8 cellular contexts compared by ENCODE assay signal in genomic region chr12:52243774-52244614, GRCh38. TPM values are rescaled to one million over a fixed set of nuclear protein-coding genes. Genes with fewer than 3 reads are reported as not detected.
DNase-seq lines count a peak whose midpoint lies in the region; ATAC-seq, FAIRE-seq and TF ChIP-seq lines count a peak whose summit lies in the region.

No MANE protein-coding gene starts in this region.

- no peak overlapping the region for H3K9ac ChIP-seq in H9 (ENCODE audit: extremely low read depth, insufficient read length, low read length)
- peak overlapping the region in 1 of 2 donors; percentile 12 for H3K9ac ChIP-seq in stomach smooth muscle (ENCODE audit: low read length in 2 of 2)

- no peak overlapping the region for H3K23ac ChIP-seq in H9 (ENCODE audit: insufficient read length, low read depth, low read length)

- DNase-seq in GM12891 (ENCODE audit: insufficient read length, low spot score), result peak; percentile 74
- no peak for DNase-seq in H9
- DNase-seq in MV-4-11 (lab: John Stamatoyannopoulos, UW), result peak; percentile 72
- DNase-seq in activated CD4-positive, alpha-beta T cell treated with anti-CD3 and anti-CD28 coated beads for 4 hours, result peak; percentile 33 to 69
- DNase-seq in natural killer cell, result peak; percentile 38

- H3K27ac Mint-ChIP-seq in H9 (peak overlapping the region; percentile 52 to 66 (median 58); a peak in 4 of 7 replicates), natural killer cell (peak overlapping the region; percentile 78 to 96)
- peak overlapping the region; percentile 85 for H3K27ac Mint-ChIP-seq in dendritic cell treated with granulocyte-macrophage colony-stimulating factor and Interleukin-4, amounts not matched to agents 40 ng/mL and 50 ng/mL, for 4 days

- no peak overlapping the region; the same call in 1 of the 2 replicates for H3K14ac ChIP-seq in H9 (ENCODE audit: insufficient read depth, low read length)

- H3K27me3 Mint-ChIP-seq in H9 (ENCODE audit: low read depth) (peaks cover 27% of the 10 kb centered on the region), natural killer cell (ENCODE audit: low read depth in 2 of 2) (peaks cover 9 to 15% of the 10 kb centered on the region in 2 donors)
- H3K27me3 Mint-ChIP-seq in dendritic cell treated with granulocyte-macrophage colony-stimulating factor and Interleukin-4, amounts not matched to agents 40 ng/mL and 50 ng/mL, for 4 days, result peaks cover 28% of the 10 kb centered on the region

- no peaks in the 10 kb centered on the region for H3K23me2 ChIP-seq in H9 (ENCODE audit: insufficient read length, low read depth, low read length, poor library complexity, severe bottlenecking)

- peak; percentile 57 for TF ChIP-seq POLR2A in GM12891 (IDR thresholded peaks at IDR 0.05; ENCODE audit: low read depth, low read length)

- no peaks in the 10 kb centered on the region for H4K20me1 ChIP-seq in H9 (ENCODE audit: control insufficient read depth, insufficient read depth, insufficient read length)

- no peaks in the 10 kb centered on the region for H3K79me1 ChIP-seq in H9 (ENCODE audit: insufficient read depth, low read depth, low read length, poor library complexity, severe bottlenecking)

- no peaks in the 10 kb centered on the region for H3K79me2 ChIP-seq in H9 (ENCODE audit: insufficient read depth, low read length)

- H2BK15ac ChIP-seq in H9 (ENCODE audit: low read depth, low read length), result no peak overlapping the region

- H3K18ac ChIP-seq in H9 (ENCODE audit: insufficient read length, low read depth, low read length), result no peak overlapping the region

- peak; percentile 90 for FAIRE-seq in GM12891 (lab: Jason Lieb, UNC)

- no CpG with 5 or more reads among the region's 12 CpGs for WGBS in H9 (ENCODE audit: extremely low coverage, insufficient read length, low lambda C conversion rate)

- H3K4me1 Mint-ChIP-seq in H9 (peaks cover 27 to 31% of the 10 kb centered on the region in 2 experiments), natural killer cell (peaks cover 12 to 13% of the 10 kb centered on the region in 2 donors)
- peaks cover 36% of the 10 kb centered on the region for H3K4me1 Mint-ChIP-seq in dendritic cell treated with granulocyte-macrophage colony-stimulating factor and Interleukin-4, amounts not matched to agents 40 ng/mL and 50 ng/mL, for 4 days (ENCODE audit: low read depth)

- ATAC-seq in natural killer cell (peak; percentile 73 to 97 (median 95)), GM18519 (IDR thresholded peaks at IDR 0.05; ENCODE audit: low FRiP score, unreplicated experiment) (no peak)

- H3K9me3 Mint-ChIP-seq in H9, result no peaks in the 10 kb centered on the region
- H3K9me3 Mint-ChIP-seq in dendritic cell treated with granulocyte-macrophage colony-stimulating factor and Interleukin-4, amounts not matched to agents 40 ng/mL and 50 ng/mL, for 4 days, result no peaks in the 10 kb centered on the region
- H3K9me3 Mint-ChIP-seq in natural killer cell, result no peaks in the 10 kb centered on the region

- no peak overlapping the region for H2AFZ ChIP-seq in H9 (ENCODE audit: low read length)

- no peak overlapping the region for H2BK5ac ChIP-seq in H9 (ENCODE audit: insufficient read length, low read length)

- no peak overlapping the region for H3K4me3 Mint-ChIP-seq in H9
- H3K4me3 Mint-ChIP-seq in dendritic cell treated with granulocyte-macrophage colony-stimulating factor and Interleukin-4, amounts not matched to agents 40 ng/mL and 50 ng/mL, for 4 days, result no peak overlapping the region
- no peak overlapping the region for H3K4me3 Mint-ChIP-seq in natural killer cell

- H3K36me3 Mint-ChIP-seq in H9 (ENCODE audit: insufficient read depth in 1 of 3, low read depth in 3 of 3), result peaks cover 0 to 26% (median 2%) of the 10 kb centered on the region in 3 experiments; a peak in 3 of 7 replicates
- no peaks in the 10 kb centered on the region for H3K36me3 Mint-ChIP-seq in dendritic cell treated with granulocyte-macrophage colony-stimulating factor and Interleukin-4, amounts not matched to agents 40 ng/mL and 50 ng/mL, for 4 days (ENCODE audit: low read depth)
- no peaks in the 10 kb centered on the region for H3K36me3 Mint-ChIP-seq in natural killer cell

- H3K9me3 ChIP-seq in H9 (ENCODE audit: control insufficient read depth, low read depth, low read length) (no peaks in the 10 kb centered on the region), stomach smooth muscle (ENCODE audit: control insufficient read depth in 2 of 2, low read length in 2 of 2) (no peaks in the 10 kb centered on the region)

- no peaks in the 10 kb centered on the region for H3K36me3 ChIP-seq in stomach smooth muscle (ENCODE audit: control insufficient read depth in 2 of 2, insufficient read depth in 2 of 2, low read length in 2 of 2)

- H3K4me1 ChIP-seq in H9 (ENCODE audit: insufficient read depth, low read length) (peaks cover 5% of the 10 kb centered on the region; the same call in 1 of the 2 replicates), stomach smooth muscle (ENCODE audit: control insufficient read depth, insufficient read depth, low read length) (peaks cover 37% of the 10 kb centered on the region)

- no peak overlapping the region for H2BK20ac ChIP-seq in H9 (ENCODE audit: low read depth, low read length, poor library complexity, severe bottlenecking)

- H3K4me3 ChIP-seq in stomach smooth muscle (ENCODE audit: low read length in 2 of 2), result peak overlapping the region in 1 of 2 donors; percentile 15

- H3K27me3 ChIP-seq in H9 (ENCODE audit: insufficient read depth, low read length), result no peaks in the 10 kb centered on the region; the same call in 1 of the 2 replicates
- H3K27me3 ChIP-seq in stomach smooth muscle (ENCODE audit: control insufficient read depth in 1 of 2, insufficient read depth in 2 of 2, low read length in 2 of 2), result peaks cover 0 to under 1% of the 10 kb centered on the region in 2 donors

- intact Hi-C loops in dendritic cell treated with granulocyte-macrophage colony-stimulating factor and Interleukin-4, amounts not matched to agents 40 ng/mL and 50 ng/mL, for 4 days (cut with micrococcal nuclease), result no loop called here
- intact Hi-C loops in natural killer cell (cut with micrococcal nuclease), result no loop called here

- H3K56ac ChIP-seq in H9 (ENCODE audit: insufficient read length, low read depth, low read length), result no peak overlapping the region

- H4K8ac ChIP-seq in H9 (replicated peaks; ENCODE audit: insufficient read length, low read depth, low read length), result no peak overlapping the region

- H2BK120ac ChIP-seq in H9 (ENCODE audit: low read depth, low read length, poor library complexity, severe bottlenecking), result no peak overlapping the region

- no peak overlapping the region for H4K91ac ChIP-seq in H9 (ENCODE audit: insufficient read length, low read depth, low read length)

- H3K27ac ChIP-seq in H9 (ENCODE audit: insufficient read length, low read depth, low read length) (no peak overlapping the region), stomach smooth muscle (ENCODE audit: low read length) (peak overlapping the region; percentile 41)

- no peak overlapping the region for H3T11ph ChIP-seq in H9 (ENCODE audit: low read length)

- H3K4me2 ChIP-seq in H9 (ENCODE audit: insufficient read depth, insufficient read length, low read length), result no peak overlapping the region

- no peak overlapping the region for H2AK5ac ChIP-seq in H9 (ENCODE audit: insufficient read length, low read length)

- no peak overlapping the region for H4K5ac ChIP-seq in H9 (ENCODE audit: insufficient read length, low read depth, low read length)

- no peak overlapping the region for H2BK12ac ChIP-seq in H9 (ENCODE audit: insufficient read length, low read depth, low read length)

- TF ChIP-seq CTCF in H9 (conservative IDR thresholded peaks at IDR 0.05) (no peak), natural killer cell (IDR thresholded peaks at IDR 0.05) (no peak)

- no peak overlapping the region for H3K4ac ChIP-seq in H9 (ENCODE audit: low read depth, low read length)

TF ChIP-seq in GM12891, 5 proteins besides CTCF, POLR2A, EP300 and RAD21:
- peak; percentile 60; the same call in 1 of the 2 replicates for TF ChIP-seq POLR2AphosphoS5 (IDR thresholded peaks at IDR 0.05; ENCODE audit: low read depth, low read length)
- peak; percentile 26; the same call in 1 of the 2 replicates for TF ChIP-seq SPI1 (IDR thresholded peaks at IDR 0.05; ENCODE audit: low read depth, low read length)
- TF ChIP-seq PAX5 (IDR thresholded peaks at IDR 0.05; ENCODE audit: insufficient read depth, low read length, severe bottlenecking), result no peak
- TF ChIP-seq TAF1 (IDR thresholded peaks at IDR 0.05; ENCODE audit: low read depth, low read length), result no peak; the same call in 1 of the 2 replicates
- TF ChIP-seq POU2F2 (IDR thresholded peaks at IDR 0.05; ENCODE audit: low read depth, low read length), result peak; percentile 4; the same call in 1 of the 2 replicates

RNA-seq across cellular contexts. Expression of gene KRT7, which starts 11.0 kb away (rescaled TPM):
- 20.2 TPM for polyA plus RNA-seq in GM12891 (2012; ENCODE audit: low read depth, missing spikeins)
- total RNA-seq in H9 (2021), result 8.9 and 10.0 TPM in 2 replicates
- under 1 TPM in 1 of 3 donors, not detected in 2; 0.54 TPM for total RNA-seq in natural killer cell

RNA-seq across cellular contexts. Expression of gene KRT86, which starts 30.5 kb away (rescaled TPM):
- 0.41 TPM for polyA plus RNA-seq in GM12891 (2012; ENCODE audit: low read depth, missing spikeins)
- total RNA-seq in H9 (2021) (not detected in 2 replicates), natural killer cell (1 to 10 TPM; 2.0 to 3.6 (median 2.7) TPM)

RNA-seq across cellular contexts. Expression of gene KRT81, which starts 47.3 kb away (rescaled TPM):
- polyA plus RNA-seq in GM12891 (2012; ENCODE audit: low read depth, missing spikeins), result 0.06 TPM
- not detected in 2 replicates for total RNA-seq in H9 (2021)
- 1 to 10 TPM in 2 of 3 donors, under 1 TPM in 1; 0.28 to 1.4 (median 1.3) TPM for total RNA-seq in natural killer cell

RNA-seq across cellular contexts. Expression of gene KRT80, which starts 52.2 kb away (rescaled TPM):
- not detected for polyA plus RNA-seq in GM12891 (2012; ENCODE audit: low read depth, missing spikeins)
- total RNA-seq in H9 (2021) (0.07 TPM in 1 of 2 replicates, not detected in the other), natural killer cell (not detected)
